Comparison of ENCODE assay signal across 8 cellular contexts in the genomic region with DNA sequence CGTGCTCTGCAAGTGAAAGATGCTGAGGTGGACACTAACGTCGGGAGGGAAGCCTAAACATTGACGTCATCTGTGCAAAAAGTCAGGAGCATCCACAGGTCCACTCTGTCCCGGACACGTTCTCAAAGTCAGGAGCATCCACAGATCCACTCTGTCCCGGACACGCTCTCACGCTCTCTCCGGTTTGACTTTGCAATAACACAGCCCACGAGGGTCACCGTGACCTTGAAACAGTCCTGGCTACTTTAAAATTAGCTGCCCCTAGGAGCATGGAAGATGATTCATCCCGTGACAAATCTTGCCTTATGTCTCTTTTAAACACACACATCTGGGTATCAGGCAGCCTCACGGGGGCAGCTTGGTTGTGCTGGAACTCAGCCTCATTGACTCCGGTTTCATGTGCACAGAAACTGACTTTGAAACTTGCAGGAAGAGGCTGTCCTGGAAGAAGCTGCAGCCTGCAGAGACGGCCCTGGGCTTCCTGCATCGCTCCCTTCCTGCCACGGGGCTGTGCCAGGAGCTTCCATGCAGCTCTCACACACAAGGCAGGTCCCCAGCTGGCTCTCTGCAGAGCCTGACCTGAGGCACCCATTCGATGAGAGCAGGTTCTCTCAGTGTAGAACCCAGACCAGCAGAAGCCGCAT. TPM values are rescaled to one million over a fixed set of nuclear protein-coding genes. Genes with fewer than 3 reads are reported as not detected.
A peak's percentile ranks its signal among the peaks of the same experiment; 100 is the strongest.
DNase-seq lines count a peak whose midpoint lies in the region; ATAC-seq and TF ChIP-seq lines count a peak whose summit lies in the region.

No MANE protein-coding gene starts in this region.

- TF ChIP-seq CTCF in HFFc6 (IDR thresholded peaks at IDR 0.05) (peak; percentile 65), astrocyte of the cerebellum (IDR thresholded peaks at IDR 0.05; ENCODE audit: low read depth, low read length, missing control alignments) (peak; percentile 35)

- H3K27ac Mint-ChIP-seq in HFFc6, result peak overlapping the region; percentile 86

- no peaks in the 10 kb centered on the region for H3K36me3 ChIP-seq in subcutaneous abdominal adipose tissue (ENCODE audit: control insufficient read depth in 5 of 5, insufficient read depth in 5 of 5, low read length in 5 of 5)

- no peak overlapping the region for H3K4me3 ChIP-seq in astrocyte of the cerebellum (ENCODE audit: low read depth, low read length)
- peak overlapping the region in 3 of 5 donors; percentile 4 to 29 (median 29) for H3K4me3 ChIP-seq in subcutaneous abdominal adipose tissue (ENCODE audit: low read depth in 1 of 5, low read length in 5 of 5)

- no peaks in the 10 kb centered on the region; the same call in 1 of the 2 replicates for H3K36me3 Mint-ChIP-seq in HFFc6 (ENCODE audit: low read depth)

- H3K9me3 Mint-ChIP-seq in HFFc6, result no peaks in the 10 kb centered on the region

- H3K27ac ChIP-seq in subcutaneous abdominal adipose tissue (ENCODE audit: low read depth, low read length), result peak overlapping the region; percentile 10

- peaks cover 8 to 21% (median 17%) of the 10 kb centered on the region in 5 donors for H3K4me1 ChIP-seq in subcutaneous abdominal adipose tissue (ENCODE audit: control insufficient read depth in 5 of 5, insufficient read depth in 5 of 5, low read length in 5 of 5)

- DNase-seq in HFFc6, result peak; percentile 94
- peak; percentile 88 for DNase-seq in astrocyte of the cerebellum (ENCODE audit: low read depth)
- peak; percentile 23 for DNase-seq in iPS-NIHi11 (ENCODE audit: low spot score)
- DNase-seq in activated CD4-positive, alpha-beta T cell treated with anti-CD3 and anti-CD28 coated beads for 48 hours, result no peak
- no peak for DNase-seq in activated CD8-positive, alpha-beta memory T cell treated with anti-CD3 and anti-CD28 coated beads, Interleukin-2, amount 50 U/mL, for 48 hours
- DNase-seq in NCI-H2171 (lab: John Stamatoyannopoulos, UW), result no peak

- H3K27me3 ChIP-seq in subcutaneous abdominal adipose tissue (ENCODE audit: control insufficient read depth in 5 of 5, insufficient read depth in 4 of 5, low read length in 5 of 5), result peaks cover 0 to 9% (median 6%) of the 10 kb centered on the region in 5 donors

- H3K9ac ChIP-seq in subcutaneous abdominal adipose tissue (ENCODE audit: low read length in 5 of 5), result no peak overlapping the region

- ATAC-seq in GM18907 (IDR thresholded peaks at IDR 0.05; ENCODE audit: unreplicated experiment), result no peak

- H3K4me3 Mint-ChIP-seq in HFFc6, result peak overlapping the region; percentile 78

- in situ Hi-C loops in astrocyte of the cerebellum (cut with HindIII; ENCODE audit: low sequenced_read_pairs), result no loop called here

- peaks cover 0 to 4% (median 0%) of the 10 kb centered on the region in 5 donors for H3K9me3 ChIP-seq in subcutaneous abdominal adipose tissue (ENCODE audit: control insufficient read depth in 5 of 5, low read length in 5 of 5)

- H3K27me3 Mint-ChIP-seq in HFFc6 (ENCODE audit: insufficient read depth), result peaks cover 4% of the 10 kb centered on the region

- peaks cover 24% of the 10 kb centered on the region for H3K4me1 Mint-ChIP-seq in HFFc6 (ENCODE audit: low read depth)

RNA-seq across cellular contexts. Expression of a gene that starts 18.1 kb away (rescaled TPM):
- total RNA-seq in HFFc6 (2021; fragmentation: NEBNext Ultra II Directional; extraction: Animal tissue kit (Norgen Biotek cat#: 25700)), result 10 to 100 TPM; 39.8 to 93.5 (median 86.8) TPM

Comparison
In these comparisons a context has a peak if more than half of its experiments do, and no peak if none do; other contexts are left out.
1. DNase-seq: peak in HFFc6 (single experiment), astrocyte of the cerebellum (single experiment) and iPS-NIHi11 (single experiment); none in activated CD4-positive, alpha-beta T cell treated with anti-CD3 and anti-CD28 coated beads for 48 hours (single experiment), activated CD8-positive, alpha-beta memory T cell treated with anti-CD3 and anti-CD28 coated beads, Interleukin-2, amount 50 U/mL, for 48 hours (single experiment) and NCI-H2171 (single experiment).